Comparison of ENCODE assay signal across 19 cellular contexts in the genomic region with DNA sequence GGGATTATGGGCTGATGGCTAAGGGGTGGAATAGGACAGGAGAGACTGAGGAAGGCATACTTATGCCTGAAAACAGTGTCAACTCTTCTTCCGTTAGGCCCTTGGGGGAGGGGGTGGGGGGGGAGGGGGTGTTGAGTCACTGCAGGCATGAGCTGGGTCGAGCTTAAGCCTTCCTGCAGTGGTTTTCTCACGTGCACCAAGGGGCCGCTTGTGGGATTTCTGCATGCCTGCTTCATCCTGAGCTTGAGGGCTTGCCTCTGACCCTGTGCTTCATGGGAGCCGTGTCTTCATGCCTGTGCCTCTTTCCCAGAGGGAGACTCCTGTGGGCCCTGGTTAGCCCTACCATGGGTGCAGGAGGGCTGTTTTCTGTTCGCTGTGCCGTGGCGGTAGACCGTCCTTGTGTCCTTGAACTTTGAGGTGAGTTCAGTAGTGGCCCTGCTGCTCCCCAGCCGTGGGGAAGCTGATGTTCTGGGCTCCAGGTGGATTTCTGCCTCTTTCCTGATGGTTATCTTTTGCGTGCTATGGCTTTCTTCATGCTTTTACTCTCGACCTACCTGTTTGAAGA.
DNase-seq lines count a peak whose midpoint lies in the region; ATAC-seq and TF ChIP-seq lines count a peak whose summit lies in the region.
"Had no signal": no experiment of that assay in that cellular context is flagged by ENCODE, and none has a peak within 500 bp of the region (broad histone marks: within the 10 kb centered on the region; RNA-seq: fewer than 3 reads in every experiment).

No MANE protein-coding gene starts in this region.

- H3K9me3 ChIP-seq in T-helper 17 cell (ENCODE audit: control insufficient read depth, low read length, poor library complexity, severe bottlenecking) = no peaks in the 10 kb centered on the region
- H3K9me3 ChIP-seq: upper lobe of right lung had no signal

- DNase-seq in HT1080 (ENCODE audit: low read depth) = peak; percentile 64
- no peak for DNase-seq in T-helper 17 cell
- no peak for DNase-seq in epithelial cell of prostate (ENCODE audit: low read depth, low spot score)
- DNase-seq in osteocyte (ENCODE audit: extremely low spot score, unreplicated experiment) = no peak
- DNase-seq in posterior vena cava (ENCODE audit: low spot score) = no peak
- DNase-seq in NCI-H1092 (lab: John Stamatoyannopoulos, UW) = no peak
- DNase-seq in HCEC 1CT = no peak
- DNase-seq: activated CD4-positive, alpha-beta T cell treated with anti-CD3 and anti-CD28 coated beads for 4 hours; activated naive CD8-positive, alpha-beta T cell treated with anti-CD3 and anti-CD28 coated beads for 36 hours; activated T-cell treated with anti-CD3 and anti-CD28 coated beads for 4 hours; CD4-positive, CD25-positive, alpha-beta regulatory T cell; erythroblast; NCI-H2171; stimulated activated CD4-positive, alpha-beta T cell treated with anti-CD3 and anti-CD28 coated beads, Interleukin-4, amount 100 ng/mL, for 24 hours; upper lobe of right lung had no signal

- peaks cover 14% of the 10 kb centered on the region for H3K36me3 Mint-ChIP-seq in T-helper 17 cell (ENCODE audit: low read depth)
- peaks cover 35% of the 10 kb centered on the region for H3K36me3 Mint-ChIP-seq in osteocyte (ENCODE audit: unreplicated experiment)
- H3K36me3 Mint-ChIP-seq: activated naive CD8-positive, alpha-beta T cell treated with anti-CD3 and anti-CD28 coated beads for 36 hours had no signal

- H3K27me3 Mint-ChIP-seq in T-helper 17 cell = no peaks in the 10 kb centered on the region
- H3K27me3 Mint-ChIP-seq in osteocyte (ENCODE audit: unreplicated experiment) = no peaks in the 10 kb centered on the region
- H3K27me3 Mint-ChIP-seq: activated naive CD8-positive, alpha-beta T cell treated with anti-CD3 and anti-CD28 coated beads for 36 hours; CD4-positive, CD25-positive, alpha-beta regulatory T cell had no signal

- no peak for TF ChIP-seq CTCF in osteocyte (IDR thresholded peaks at IDR 0.05)

- H3K27ac ChIP-seq in epithelial cell of prostate = peak overlapping the region; percentile 42
- H3K27ac ChIP-seq: HL-60, upper lobe of right lung had no signal

- H3K27ac Mint-ChIP-seq in T-helper 17 cell (peak overlapping the region; percentile 45), osteocyte (ENCODE audit: unreplicated experiment) (peak overlapping the region; percentile 71)
- H3K27ac Mint-ChIP-seq: activated naive CD8-positive, alpha-beta T cell treated with anti-CD3 and anti-CD28 coated beads for 36 hours; CD4-positive, CD25-positive, alpha-beta regulatory T cell had no signal

- no peaks in the 10 kb centered on the region for H3K4me1 Mint-ChIP-seq in T-helper 17 cell
- H3K4me1 Mint-ChIP-seq in osteocyte (ENCODE audit: unreplicated experiment) = peaks cover 21% of the 10 kb centered on the region
- H3K4me1 Mint-ChIP-seq: activated naive CD8-positive, alpha-beta T cell treated with anti-CD3 and anti-CD28 coated beads for 36 hours had no signal

- no peak overlapping the region for H3K4me3 Mint-ChIP-seq in T-helper 17 cell
- H3K4me3 Mint-ChIP-seq in osteocyte (ENCODE audit: unreplicated experiment) = no peak overlapping the region
- H3K4me3 Mint-ChIP-seq: activated naive CD8-positive, alpha-beta T cell treated with anti-CD3 and anti-CD28 coated beads for 36 hours; CD4-positive, CD25-positive, alpha-beta regulatory T cell had no signal

- ATAC-seq in T-helper 17 cell = no peak
- no peak for ATAC-seq in GM18907 (IDR thresholded peaks at IDR 0.05; ENCODE audit: unreplicated experiment)
- ATAC-seq: GM12878, sciatic nerve, upper lobe of right lung had no signal

- H3K9me3 Mint-ChIP-seq in osteocyte (ENCODE audit: unreplicated experiment) = no peaks in the 10 kb centered on the region
- H3K9me3 Mint-ChIP-seq: activated naive CD8-positive, alpha-beta T cell treated with anti-CD3 and anti-CD28 coated beads for 36 hours had no signal

- intact Hi-C loops in posterior vena cava (cut with DNase I) = no loop called here
